ENCODE assay signal across 38 cellular contexts in genomic region chr20:21006611-21007010, GRCh38.
"Had no signal": no experiment of that assay in that cellular context is flagged by ENCODE, and none has a peak within 500 bp of the region (broad histone marks: within the 10 kb centered on the region; RNA-seq: fewer than 3 reads in every experiment).

No MANE protein-coding gene starts in this region.

- H3K27ac ChIP-seq: brain microvascular endothelial cell, cardiac muscle cell, SJSA1, WERI-Rb-1 had no signal

- H3K4me2 ChIP-seq: SK-N-SH had no signal

- H3K9me3 Mint-ChIP-seq: activated CD4-positive, alpha-beta memory T cell treated with anti-CD3 and anti-CD28 coated beads, Interleukin-2, amount 10 ng/mL, durations not matched to agents 7 days and 5 days; activated naive CD4-positive, alpha-beta T cell treated with anti-CD3 and anti-CD28 coated beads, Interleukin-2, amount 10 ng/mL, durations not matched to agents 7 days and 5 days; activated naive CD8-positive, alpha-beta T cell treated with anti-CD3 and anti-CD28 coated beads, Interleukin-2, amount 50 U/mL, for 24 hours; central memory CD8-positive, alpha-beta T cell; T-cell had no signal

- H3K9ac ChIP-seq: SK-N-SH had no signal

- H3K36me3 Mint-ChIP-seq: activated CD8-positive, alpha-beta memory T cell treated with anti-CD3 and anti-CD28 coated beads, Interleukin-2, amount 10 ng/mL, durations not matched to agents 7 days and 5 days; activated naive CD4-positive, alpha-beta T cell treated with anti-CD3 and anti-CD28 coated beads, Interleukin-2, amount 10 ng/mL, durations not matched to agents 7 days and 5 days; activated naive CD8-positive, alpha-beta T cell; T-cell had no signal

- H3K27ac Mint-ChIP-seq: activated CD4-positive, alpha-beta memory T cell treated with anti-CD3 and anti-CD28 coated beads, Interleukin-2, amount 10 ng/mL, durations not matched to agents 7 days and 5 days; activated CD8-positive, alpha-beta memory T cell treated with anti-CD3 and anti-CD28 coated beads, Interleukin-2, amount 10 ng/mL, durations not matched to agents 7 days and 5 days; activated naive CD4-positive, alpha-beta T cell treated with anti-CD3 and anti-CD28 coated beads, Interleukin-2, amount 10 ng/mL, durations not matched to agents 7 days and 5 days; activated naive CD8-positive, alpha-beta T cell; activated naive CD8-positive, alpha-beta T cell treated with anti-CD3 and anti-CD28 coated beads, Interleukin-2, amount 50 U/mL, for 24 hours; T-cell; T-helper 17 cell had no signal

- H3K4me1 ChIP-seq: SJSA1 had no signal

- H3K4me3 Mint-ChIP-seq: activated CD4-positive, alpha-beta memory T cell treated with anti-CD3 and anti-CD28 coated beads, Interleukin-2, amount 10 ng/mL, durations not matched to agents 7 days and 5 days; activated CD8-positive, alpha-beta memory T cell treated with anti-CD3 and anti-CD28 coated beads, Interleukin-2, amount 10 ng/mL, durations not matched to agents 7 days and 5 days; activated naive CD4-positive, alpha-beta T cell treated with anti-CD3 and anti-CD28 coated beads, Interleukin-2, amount 10 ng/mL, durations not matched to agents 7 days and 5 days; activated naive CD8-positive, alpha-beta T cell; activated naive CD8-positive, alpha-beta T cell treated with anti-CD3 and anti-CD28 coated beads, Interleukin-2, amount 50 U/mL, for 24 hours; central memory CD8-positive, alpha-beta T cell; T-cell; T-helper 17 cell had no signal

- H3K4me3 ChIP-seq: cardiac muscle cell, SJSA1 had no signal

- DNase-seq: activated CD4-positive, alpha-beta memory T cell treated with anti-CD3 and anti-CD28 coated beads, Interleukin-2, amount 10 ng/mL, durations not matched to agents 7 days and 5 days; activated CD4-positive, alpha-beta T cell treated with anti-CD3 and anti-CD28 coated beads for 1 hour; activated CD4-positive, alpha-beta T cell treated with anti-CD3 and anti-CD28 coated beads for 48 hours; activated CD4-positive, CD25-positive, alpha-beta regulatory T cell; activated CD8-positive, alpha-beta memory T cell treated with anti-CD3 and anti-CD28 coated beads for 24 hours; activated CD8-positive, alpha-beta memory T cell treated with anti-CD3 and anti-CD28 coated beads, Interleukin-2, amount 10 ng/mL, durations not matched to agents 7 days and 5 days; activated CD8-positive, alpha-beta memory T cell treated with anti-CD3 and anti-CD28 coated beads, Interleukin-2, amount 50 U/mL, for 48 hours; activated effector memory CD4-positive, alpha-beta T cell treated with Interleukin-2 at 50 U/mL for 16 hours; activated naive CD4-positive, alpha-beta T cell treated with anti-CD3 and anti-CD28 coated beads, Interleukin-2, amount 10 ng/mL, durations not matched to agents 7 days and 5 days; activated naive CD8-positive, alpha-beta T cell treated with anti-CD3 and anti-CD28 coated beads, Interleukin-2, amount 50 U/mL, for 24 hours; activated T-cell treated with anti-CD3 and anti-CD28 coated beads, Interleukin-2, amount 50 U/mL, for 48 hours; amniotic stem cell; aorta; brain microvascular endothelial cell; Kasumi-1; KG1; MV-4-11; NCI-H1092; NCI-H146; NCI-H187; NCI-H2029 treated with DMSO at 0.1 percent for 48 hours; NCI-H2107; NCI-H2171; NCI-H510A; NCI-H526; NCI-H748 treated with DMSO at 0.1 percent for 48 hours; NK-92 treated with Interleukin-12 subunit alpha and Interleukin-12 subunit beta, amount 100 ng/mL, for 24 hours; OCI-M1; SHP77; SK-N-SH; T-cell; T-helper 17 cell; T-helper 9 cell; WERI-Rb-1 had no signal

- H3K9me3 ChIP-seq: SJSA1, SK-N-SH had no signal

- H3K36me3 ChIP-seq: brain microvascular endothelial cell, cardiac muscle cell, SJSA1, WERI-Rb-1 had no signal

- H3K27me3 ChIP-seq: brain microvascular endothelial cell, cardiac muscle cell, SJSA1 had no signal

- H3K4me1 Mint-ChIP-seq: activated CD4-positive, alpha-beta memory T cell treated with anti-CD3 and anti-CD28 coated beads, Interleukin-2, amount 10 ng/mL, durations not matched to agents 7 days and 5 days; activated CD8-positive, alpha-beta memory T cell treated with anti-CD3 and anti-CD28 coated beads, Interleukin-2, amount 10 ng/mL, durations not matched to agents 7 days and 5 days; activated naive CD4-positive, alpha-beta T cell treated with anti-CD3 and anti-CD28 coated beads, Interleukin-2, amount 10 ng/mL, durations not matched to agents 7 days and 5 days; activated naive CD8-positive, alpha-beta T cell treated with anti-CD3 and anti-CD28 coated beads, Interleukin-2, amount 50 U/mL, for 24 hours; central memory CD8-positive, alpha-beta T cell; T-cell; T-helper 17 cell had no signal

- H3K27me3 Mint-ChIP-seq: activated CD8-positive, alpha-beta memory T cell treated with anti-CD3 and anti-CD28 coated beads, Interleukin-2, amount 10 ng/mL, durations not matched to agents 7 days and 5 days; activated naive CD4-positive, alpha-beta T cell treated with anti-CD3 and anti-CD28 coated beads, Interleukin-2, amount 10 ng/mL, durations not matched to agents 7 days and 5 days had no signal
